In the genomic region with DNA sequence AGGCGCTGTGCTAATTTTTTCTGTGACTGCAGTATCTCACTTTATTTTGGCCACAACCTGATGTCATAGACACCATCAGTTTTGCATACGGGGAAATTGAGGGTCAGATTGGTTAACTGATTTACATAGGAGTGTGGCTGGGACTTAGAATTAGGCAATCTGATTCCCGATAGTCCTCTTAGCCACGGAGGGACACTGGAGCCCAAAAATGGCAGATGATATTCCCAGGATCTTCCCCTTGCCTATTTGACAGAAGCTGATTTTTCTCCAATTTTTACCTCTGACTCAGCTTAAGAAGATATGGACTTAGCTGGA, we compare ENCODE assay signal across 1 cellular context.
TF ChIP-seq lines count a peak whose summit lies in the region.

No MANE protein-coding gene starts in this region.

TF ChIP-seq in liver, 16 proteins besides CTCF, POLR2A, EP300 and RAD21 (continued from another document):
- TF ChIP-seq, protein P1, sequence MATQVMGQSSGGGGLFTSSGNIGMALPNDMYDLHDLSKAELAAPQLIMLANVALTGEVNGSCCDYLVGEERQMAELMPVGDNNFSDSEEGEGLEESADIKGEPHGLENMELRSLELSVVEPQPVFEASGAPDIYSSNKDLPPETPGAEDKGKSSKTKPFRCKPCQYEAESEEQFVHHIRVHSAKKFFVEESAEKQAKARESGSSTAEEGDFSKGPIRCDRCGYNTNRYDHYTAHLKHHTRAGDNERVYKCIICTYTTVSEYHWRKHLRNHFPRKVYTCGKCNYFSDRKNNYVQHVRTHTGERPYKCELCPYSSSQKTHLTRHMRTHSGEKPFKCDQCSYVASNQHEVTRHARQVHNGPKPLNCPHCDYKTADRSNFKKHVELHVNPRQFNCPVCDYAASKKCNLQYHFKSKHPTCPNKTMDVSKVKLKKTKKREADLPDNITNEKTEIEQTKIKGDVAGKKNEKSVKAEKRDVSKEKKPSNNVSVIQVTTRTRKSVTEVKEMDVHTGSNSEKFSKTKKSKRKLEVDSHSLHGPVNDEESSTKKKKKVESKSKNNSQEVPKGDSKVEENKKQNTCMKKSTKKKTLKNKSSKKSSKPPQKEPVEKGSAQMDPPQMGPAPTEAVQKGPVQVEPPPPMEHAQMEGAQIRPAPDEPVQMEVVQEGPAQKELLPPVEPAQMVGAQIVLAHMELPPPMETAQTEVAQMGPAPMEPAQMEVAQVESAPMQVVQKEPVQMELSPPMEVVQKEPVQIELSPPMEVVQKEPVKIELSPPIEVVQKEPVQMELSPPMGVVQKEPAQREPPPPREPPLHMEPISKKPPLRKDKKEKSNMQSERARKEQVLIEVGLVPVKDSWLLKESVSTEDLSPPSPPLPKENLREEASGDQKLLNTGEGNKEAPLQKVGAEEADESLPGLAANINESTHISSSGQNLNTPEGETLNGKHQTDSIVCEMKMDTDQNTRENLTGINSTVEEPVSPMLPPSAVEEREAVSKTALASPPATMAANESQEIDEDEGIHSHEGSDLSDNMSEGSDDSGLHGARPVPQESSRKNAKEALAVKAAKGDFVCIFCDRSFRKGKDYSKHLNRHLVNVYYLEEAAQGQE (IDR thresholded peaks at IDR 0.05), result no peak
- TF ChIP-seq YY1 (IDR thresholded peaks at IDR 0.05) (peak; percentile 76), HNF4G (IDR thresholded peaks at IDR 0.05) (no peak), EGR1 (IDR thresholded peaks at IDR 0.05; ENCODE audit: low read depth in 2 of 2) (no peak)
- TF ChIP-seq, protein P2, sequence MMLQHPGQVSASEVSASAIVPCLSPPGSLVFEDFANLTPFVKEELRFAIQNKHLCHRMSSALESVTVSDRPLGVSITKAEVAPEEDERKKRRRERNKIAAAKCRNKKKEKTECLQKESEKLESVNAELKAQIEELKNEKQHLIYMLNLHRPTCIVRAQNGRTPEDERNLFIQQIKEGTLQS (IDR thresholded peaks at IDR 0.05), result peak; percentile 16
- TF ChIP-seq, protein P3, sequence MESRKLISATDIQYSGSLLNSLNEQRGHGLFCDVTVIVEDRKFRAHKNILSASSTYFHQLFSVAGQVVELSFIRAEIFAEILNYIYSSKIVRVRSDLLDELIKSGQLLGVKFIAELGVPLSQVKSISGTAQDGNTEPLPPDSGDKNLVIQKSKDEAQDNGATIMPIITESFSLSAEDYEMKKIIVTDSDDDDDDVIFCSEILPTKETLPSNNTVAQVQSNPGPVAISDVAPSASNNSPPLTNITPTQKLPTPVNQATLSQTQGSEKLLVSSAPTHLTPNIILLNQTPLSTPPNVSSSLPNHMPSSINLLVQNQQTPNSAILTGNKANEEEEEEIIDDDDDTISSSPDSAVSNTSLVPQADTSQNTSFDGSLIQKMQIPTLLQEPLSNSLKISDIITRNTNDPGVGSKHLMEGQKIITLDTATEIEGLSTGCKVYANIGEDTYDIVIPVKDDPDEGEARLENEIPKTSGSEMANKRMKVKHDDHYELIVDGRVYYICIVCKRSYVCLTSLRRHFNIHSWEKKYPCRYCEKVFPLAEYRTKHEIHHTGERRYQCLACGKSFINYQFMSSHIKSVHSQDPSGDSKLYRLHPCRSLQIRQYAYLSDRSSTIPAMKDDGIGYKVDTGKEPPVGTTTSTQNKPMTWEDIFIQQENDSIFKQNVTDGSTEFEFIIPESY (IDR thresholded peaks at IDR 0.05), result no peak
TF ChIP-seq in liver: peak in this region for 2.
